Comparison of ENCODE assay signal across 1 cellular context in the genomic region with DNA sequence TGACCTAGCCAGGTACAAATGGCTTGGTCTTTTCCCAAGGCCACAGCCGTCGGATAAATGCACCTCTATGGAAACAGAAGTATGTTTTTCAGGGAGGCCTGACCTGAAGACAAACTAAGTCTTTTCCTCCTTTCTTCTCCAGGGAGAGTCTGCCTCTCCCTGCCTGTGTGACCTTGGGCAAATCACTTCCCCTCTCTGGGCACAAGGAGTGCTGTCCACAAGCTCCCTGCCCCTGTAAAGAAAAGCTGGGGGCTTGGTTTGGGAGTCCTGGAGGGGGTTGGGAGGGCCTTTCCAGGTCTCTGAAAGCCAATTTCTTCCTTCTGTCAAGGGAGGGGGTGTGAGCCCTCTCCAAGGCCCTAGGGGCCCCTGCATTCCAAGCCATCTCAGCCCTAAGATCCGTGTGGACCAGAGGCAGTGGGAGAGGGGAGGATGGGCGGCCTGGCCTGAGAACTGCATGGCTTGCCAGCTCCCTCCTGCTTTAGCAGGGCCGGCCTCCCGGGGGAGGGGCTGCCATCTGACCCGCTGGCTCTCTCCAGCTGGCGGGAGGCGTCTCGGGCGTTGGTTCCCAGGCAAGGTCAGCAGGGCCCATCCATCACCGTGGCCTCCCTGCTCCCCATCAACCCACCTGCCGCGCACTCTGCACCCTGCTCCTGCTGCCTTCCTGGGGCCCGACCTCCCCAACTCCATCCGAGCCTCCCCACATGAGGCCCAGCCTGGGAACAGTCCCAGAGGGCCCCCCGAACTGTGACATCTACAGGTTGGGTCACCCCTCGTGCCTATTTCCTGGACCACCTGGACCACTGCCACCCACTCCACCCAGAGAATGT.
A peak's percentile ranks its signal among the peaks of the same experiment; 100 is the strongest.
TF ChIP-seq lines count a peak whose summit lies in the region.

No MANE protein-coding gene starts in this region.

TF ChIP-seq in HepG2, 621 proteins besides CTCF, POLR2A, EP300 and RAD21 (continued from another document and continues in another):
- TF ChIP-seq TFAP4 (IDR thresholded peaks at IDR 0.05; ENCODE audit: borderline replicate concordance, low read depth), result peak; percentile 89; the same call in 1 of the 2 replicates
- TF ChIP-seq ZNF263 (CRISPR knock-in tag; IDR thresholded peaks at IDR 0.05), result no peak
- TF ChIP-seq, protein P1, sequence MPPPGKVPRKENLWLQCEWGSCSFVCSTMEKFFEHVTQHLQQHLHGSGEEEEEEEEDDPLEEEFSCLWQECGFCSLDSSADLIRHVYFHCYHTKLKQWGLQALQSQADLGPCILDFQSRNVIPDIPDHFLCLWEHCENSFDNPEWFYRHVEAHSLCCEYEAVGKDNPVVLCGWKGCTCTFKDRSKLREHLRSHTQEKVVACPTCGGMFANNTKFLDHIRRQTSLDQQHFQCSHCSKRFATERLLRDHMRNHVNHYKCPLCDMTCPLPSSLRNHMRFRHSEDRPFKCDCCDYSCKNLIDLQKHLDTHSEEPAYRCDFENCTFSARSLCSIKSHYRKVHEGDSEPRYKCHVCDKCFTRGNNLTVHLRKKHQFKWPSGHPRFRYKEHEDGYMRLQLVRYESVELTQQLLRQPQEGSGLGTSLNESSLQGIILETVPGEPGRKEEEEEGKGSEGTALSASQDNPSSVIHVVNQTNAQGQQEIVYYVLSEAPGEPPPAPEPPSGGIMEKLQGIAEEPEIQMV (CRISPR knock-in tag; IDR thresholded peaks at IDR 0.05; ENCODE audit: low read depth), result no peak
- TF ChIP-seq YEATS2 (CRISPR knock-in tag; IDR thresholded peaks at IDR 0.05; ENCODE audit: borderline replicate concordance), result no peak
- no peak for TF ChIP-seq WIZ (CRISPR knock-in tag; IDR thresholded peaks at IDR 0.05)
- TF ChIP-seq TCF12 (IDR thresholded peaks at IDR 0.05), result no peak
- no peak for TF ChIP-seq TCF12 (CRISPR knock-in tag; IDR thresholded peaks at IDR 0.05)
- TF ChIP-seq, protein P2, sequence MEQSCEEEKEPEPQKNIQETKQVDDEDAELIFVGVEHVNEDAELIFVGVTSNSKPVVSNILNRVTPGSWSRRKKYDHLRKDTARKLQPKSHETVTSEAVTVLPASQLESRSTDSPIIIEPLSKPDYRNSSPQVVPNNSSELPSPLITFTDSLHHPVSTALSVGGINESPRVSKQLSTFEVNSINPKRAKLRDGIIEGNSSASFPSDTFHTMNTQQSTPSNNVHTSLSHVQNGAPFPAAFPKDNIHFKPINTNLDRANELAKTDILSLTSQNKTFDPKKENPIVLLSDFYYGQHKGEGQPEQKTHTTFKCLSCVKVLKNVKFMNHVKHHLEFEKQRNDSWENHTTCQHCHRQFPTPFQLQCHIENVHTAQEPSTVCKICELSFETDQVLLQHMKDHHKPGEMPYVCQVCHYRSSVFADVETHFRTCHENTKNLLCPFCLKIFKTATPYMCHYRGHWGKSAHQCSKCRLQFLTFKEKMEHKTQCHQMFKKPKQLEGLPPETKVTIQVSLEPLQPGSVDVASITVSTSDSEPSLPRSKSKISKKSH (CRISPR knock-in tag; IDR thresholded peaks at IDR 0.05; ENCODE audit: borderline replicate concordance), result 0 out of 2 replicates have a peak, but pooled peaks have one; percentile 23
- TF ChIP-seq MYPOP (CRISPR knock-in tag; IDR thresholded peaks at IDR 0.05), result no peak
- TF ChIP-seq SYNCRIP (IDR thresholded peaks at IDR 0.05; ENCODE audit: insufficient read depth, low read depth, low read length), result no peak
- TF ChIP-seq KDM6A (CRISPR knock-in tag; IDR thresholded peaks at IDR 0.05; ENCODE audit: low read depth), result no peak
- TF ChIP-seq MYC (CRISPR knock-in tag; IDR thresholded peaks at IDR 0.05; ENCODE audit: borderline replicate concordance), result peak; percentile 15; the same call in 1 of the 2 replicates
- no peak for TF ChIP-seq TCF7L2 (IDR thresholded peaks at IDR 0.05; ENCODE audit: low read depth, low read length)
- TF ChIP-seq ARID5B (CRISPR knock-in tag; IDR thresholded peaks at IDR 0.05), result no peak
- no peak for TF ChIP-seq SMAD9 (CRISPR knock-in tag; IDR thresholded peaks at IDR 0.05)
- TF ChIP-seq ZFX (CRISPR knock-in tag; IDR thresholded peaks at IDR 0.05; ENCODE audit: low read depth), result peak; percentile 39
- TF ChIP-seq ZNF713 (CRISPR knock-in tag; IDR thresholded peaks at IDR 0.05), result no peak
- TF ChIP-seq HIC2 (CRISPR knock-in tag; IDR thresholded peaks at IDR 0.05; ENCODE audit: low read depth), result no peak
- no peak for TF ChIP-seq MTF2 (CRISPR knock-in tag; IDR thresholded peaks at IDR 0.05; ENCODE audit: borderline replicate concordance)
- TF ChIP-seq ARID2 (CRISPR knock-in tag; IDR thresholded peaks at IDR 0.05; ENCODE audit: borderline replicate concordance), result no peak
- TF ChIP-seq CREB3 (CRISPR knock-in tag; IDR thresholded peaks at IDR 0.05), result no peak
- TF ChIP-seq FOXM1 (CRISPR knock-in tag; IDR thresholded peaks at IDR 0.05), result no peak
- TF ChIP-seq ZNF670 (CRISPR knock-in tag; IDR thresholded peaks at IDR 0.05; ENCODE audit: borderline replicate concordance), result no peak
- TF ChIP-seq, protein P3, sequence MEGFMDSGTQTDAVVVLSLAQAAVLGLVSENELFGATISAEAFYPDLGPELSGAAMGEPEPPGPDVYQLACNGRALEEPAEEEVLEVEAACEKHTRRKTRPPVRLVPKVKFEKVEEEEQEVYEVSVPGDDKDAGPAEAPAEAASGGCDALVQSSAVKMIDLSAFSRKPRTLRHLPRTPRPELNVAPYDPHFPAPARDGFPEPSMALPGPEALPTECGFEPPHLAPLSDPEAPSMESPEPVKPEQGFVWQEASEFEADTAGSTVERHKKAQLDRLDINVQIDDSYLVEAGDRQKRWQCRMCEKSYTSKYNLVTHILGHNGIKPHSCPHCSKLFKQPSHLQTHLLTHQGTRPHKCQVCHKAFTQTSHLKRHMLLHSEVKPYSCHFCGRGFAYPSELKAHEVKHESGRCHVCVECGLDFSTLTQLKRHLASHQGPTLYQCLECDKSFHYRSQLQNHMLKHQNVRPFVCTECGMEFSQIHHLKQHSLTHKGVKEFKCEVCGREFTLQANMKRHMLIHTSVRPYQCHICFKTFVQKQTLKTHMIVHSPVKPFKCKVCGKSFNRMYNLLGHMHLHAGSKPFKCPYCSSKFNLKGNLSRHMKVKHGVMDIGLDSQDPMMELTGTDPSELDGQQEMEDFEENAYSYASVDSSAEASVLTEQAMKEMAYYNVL (CRISPR knock-in tag; IDR thresholded peaks at IDR 0.05; ENCODE audit: borderline replicate concordance), result no peak
- no peak for TF ChIP-seq MZF1 (CRISPR knock-in tag; IDR thresholded peaks at IDR 0.05; ENCODE audit: borderline replicate concordance)
- TF ChIP-seq STAG1 (CRISPR knock-in tag; IDR thresholded peaks at IDR 0.05), result no peak
- no peak for TF ChIP-seq MAFK (conservative IDR thresholded peaks at IDR 0.05 in 1 of 2, IDR thresholded peaks at IDR 0.05 in 1 of 2; ENCODE audit: low read length in 2 of 2)
- TF ChIP-seq ZNF335 (CRISPR knock-in tag; IDR thresholded peaks at IDR 0.05), result no peak
- TF ChIP-seq GATAD2A (CRISPR knock-in tag; IDR thresholded peaks at IDR 0.05), result 0 out of 2 replicates have a peak, but pooled peaks have one; percentile 29
- TF ChIP-seq ZSCAN29 (CRISPR knock-in tag; conservative IDR thresholded peaks at IDR 0.05), result no peak
- TF ChIP-seq ATRX (CRISPR knock-in tag; IDR thresholded peaks at IDR 0.05; ENCODE audit: borderline replicate concordance), result no peak
- TF ChIP-seq RFX5 (IDR thresholded peaks at IDR 0.05; ENCODE audit: low read depth, low read length), result no peak
- TF ChIP-seq ARNTL (CRISPR knock-in tag; IDR thresholded peaks at IDR 0.05), result no peak
- no peak for TF ChIP-seq FOXJ3 (CRISPR knock-in tag; IDR thresholded peaks at IDR 0.05; ENCODE audit: borderline replicate concordance)
- peak; percentile 55; the same call in 1 of the 2 replicates for TF ChIP-seq HOXD1 (CRISPR knock-in tag; IDR thresholded peaks at IDR 0.05)
- TF ChIP-seq ERF (CRISPR knock-in tag; IDR thresholded peaks at IDR 0.05), result 0 out of 2 replicates have a peak, but pooled peaks have one; percentile 16
- peak; percentile 58; the same call in 1 of the 2 replicates for TF ChIP-seq ZNF292 (CRISPR knock-in tag; IDR thresholded peaks at IDR 0.05; ENCODE audit: borderline replicate concordance, low read depth)
- TF ChIP-seq SOX13 (IDR thresholded peaks at IDR 0.05), result no peak
- no peak for TF ChIP-seq SOX13 (CRISPR knock-in tag; conservative IDR thresholded peaks at IDR 0.05 in 1 of 2, IDR thresholded peaks at IDR 0.05 in 1 of 2)
- TF ChIP-seq FOXA1 (IDR thresholded peaks at IDR 0.05), result no peak
- TF ChIP-seq FOXA1 (CRISPR knock-in tag; IDR thresholded peaks at IDR 0.05), result no peak
- TF ChIP-seq TBX3 (IDR thresholded peaks at IDR 0.05; ENCODE audit: borderline replicate concordance), result no peak
- TF ChIP-seq SAP130 (CRISPR knock-in tag; IDR thresholded peaks at IDR 0.05; ENCODE audit: low read depth), result peak; percentile 42; the same call in 1 of the 2 replicates
- peak; percentile 19; the same call in 1 of the 2 replicates for TF ChIP-seq IRF2 (CRISPR knock-in tag; IDR thresholded peaks at IDR 0.05)
- no peak for TF ChIP-seq MLXIP (CRISPR knock-in tag; IDR thresholded peaks at IDR 0.05; ENCODE audit: borderline replicate concordance)
- TF ChIP-seq ZFY (CRISPR knock-in tag; IDR thresholded peaks at IDR 0.05), result peak; percentile 30; the same call in 1 of the 2 replicates
